ENCODE assay signal across 18 cellular contexts in genomic region chrX:1444896-1445480, GRCh38. TPM values are rescaled to one million over a fixed set of nuclear protein-coding genes. Genes with fewer than 3 reads are reported as not detected.
DNase-seq lines count a peak whose midpoint lies in the region; ATAC-seq and TF ChIP-seq lines count a peak whose summit lies in the region.
"Had no signal": no experiment of that assay in that cellular context is flagged by ENCODE, and none has a peak within 500 bp of the region (broad histone marks: within the 10 kb centered on the region; RNA-seq: fewer than 3 reads in every experiment).

No MANE protein-coding gene starts in this region.

- H3K9me3 Mint-ChIP-seq in activated T-cell treated with anti-CD3 and anti-CD28 coated beads, Interleukin-2, amount 50 U/mL, for 24 hours, result peaks cover 46% of the 10 kb centered on the region

- TF ChIP-seq POLR2A in vagina (IDR thresholded peaks at IDR 0.05), result no peak

- H3K4me3 Mint-ChIP-seq in activated T-cell treated with anti-CD3 and anti-CD28 coated beads, Interleukin-2, amount 50 U/mL, for 24 hours, result no peak overlapping the region

- no peaks in the 10 kb centered on the region for H3K27me3 ChIP-seq in heart right ventricle
- H3K27me3 ChIP-seq in vagina, result no peaks in the 10 kb centered on the region
- H3K27me3 ChIP-seq: ascending aorta, hepatocyte, left lung had no signal

- H3K36me3 ChIP-seq in heart right ventricle (peaks cover 0 to 29% (median 6%) of the 10 kb centered on the region in 9 donors), vagina (no peaks in the 10 kb centered on the region)

- TF ChIP-seq CTCF in heart right ventricle (IDR thresholded peaks at IDR 0.05) (no peak), vagina (IDR thresholded peaks at IDR 0.05) (no peak)

- H3K27ac ChIP-seq in heart right ventricle, result no peak overlapping the region
- no peak overlapping the region for H3K27ac ChIP-seq in vagina
- H3K27ac ChIP-seq: ascending aorta, hepatocyte, left lung, psoas muscle had no signal

- H3K4me1 ChIP-seq in heart right ventricle, result no peaks in the 10 kb centered on the region
- H3K4me1 ChIP-seq in vagina, result peaks cover 1% of the 10 kb centered on the region
- H3K4me1 ChIP-seq: ascending aorta, left lung, psoas muscle had no signal

- peaks cover 12% of the 10 kb centered on the region for H3K4me1 Mint-ChIP-seq in activated T-cell treated with anti-CD3 and anti-CD28 coated beads, Interleukin-2, amount 50 U/mL, for 24 hours (ENCODE audit: low read depth)

- DNase-seq in cardiac septum (ENCODE audit: low spot score) (peak; percentile 57), heart right ventricle (no peak), mesenteric fat pad (ENCODE audit: low spot score) (peak; percentile 22), vagina (ENCODE audit: extremely low spot score in 2 of 2) (peak; percentile 70 to 72), middle frontal gyrus (ENCODE audit: extremely low spot score, low spot score) (no peak)
- peak; percentile 18 for DNase-seq in activated T-cell treated with anti-CD3 and anti-CD28 coated beads, Interleukin-2, amount 50 U/mL, for 24 hours
- DNase-seq: dermis blood vessel endothelial cell; naive B cell; NCI-H1694; NCI-H446 treated with DMSO at 0.1 percent for 48 hours; psoas muscle; SK-N-SH; stimulated activated CD4-positive, alpha-beta T cell treated with anti-CD3 and anti-CD28 coated beads, Interleukin-15, amount 100 ng/mL, for 24 hours had no signal

- no peak for ATAC-seq in heart right ventricle
- ATAC-seq in HG02870 (IDR thresholded peaks at IDR 0.05; ENCODE audit: unreplicated experiment), result no peak
- ATAC-seq in GM21737 (IDR thresholded peaks at IDR 0.05; ENCODE audit: unreplicated experiment), result no peak
- ATAC-seq: left lung, psoas muscle had no signal

- H3K4me3 ChIP-seq in heart right ventricle (no peak overlapping the region), vagina (no peak overlapping the region)
- H3K4me3 ChIP-seq: ascending aorta, hepatocyte, left lung, psoas muscle had no signal

- peaks cover 89% of the 10 kb centered on the region for H3K36me3 Mint-ChIP-seq in activated T-cell treated with anti-CD3 and anti-CD28 coated beads, Interleukin-2, amount 50 U/mL, for 24 hours (ENCODE audit: low read depth)

- no peak overlapping the region for H3K27ac Mint-ChIP-seq in activated T-cell treated with anti-CD3 and anti-CD28 coated beads, Interleukin-2, amount 50 U/mL, for 24 hours

- no peaks in the 10 kb centered on the region for H3K27me3 Mint-ChIP-seq in activated T-cell treated with anti-CD3 and anti-CD28 coated beads, Interleukin-2, amount 50 U/mL, for 24 hours
- H3K27me3 Mint-ChIP-seq: naive B cell had no signal

- peaks cover 0 to 8% (median 0%) of the 10 kb centered on the region in 11 donors for H3K9me3 ChIP-seq in heart right ventricle
- H3K9me3 ChIP-seq in vagina, result no peaks in the 10 kb centered on the region
- H3K9me3 ChIP-seq: ascending aorta, psoas muscle, SK-N-SH had no signal

- WGBS in heart right ventricle, 2 donors, result 97% methylated on average over 15 of the region's 15 CpGs

- intact Hi-C loops in cardiac septum (cut with DNase I) (no loop called here), heart right ventricle (cut with DNase I) (loop anchor here in 2 of 10 donors (5.0 to 10.0 kb wide), 2 partner anchors 33 to 50 kb away; partner anchors contain the start of gene SLC25A6 (in 1 of the 2)), vagina (cut with DNase I) (no loop called here)

RNA-seq across cellular contexts. Expression of gene ASMTL, which starts 7.7 kb away (rescaled TPM):
- total RNA-seq in cardiac septum (26.8 TPM), heart right ventricle (10 to 100 TPM; 23.3 to 50.6 (median 38.3) TPM), mesenteric fat pad (20.8 TPM), vagina (31.7 TPM)
- 10 to 100 TPM; 16.6 to 40.7 TPM for polyA plus RNA-seq in heart right ventricle

RNA-seq across cellular contexts. Expression of gene SLC25A6, which starts 53.1 kb away (rescaled TPM):
- total RNA-seq in cardiac septum (147 TPM), heart right ventricle (100 to 1,000 TPM; 128 to 186 (median 141) TPM), mesenteric fat pad (331 TPM), vagina (442 TPM)
- 100 to 1,000 TPM in 1 of 2 donors, 10 to 100 TPM in 1; 74.8 to 272 TPM for polyA plus RNA-seq in heart right ventricle

Comparison
In these comparisons a context has a peak if more than half of its experiments do, and no peak if none do; other contexts are left out.
1. DNase-seq: peak in cardiac septum (single experiment), activated T-cell treated with anti-CD3 and anti-CD28 coated beads, Interleukin-2, amount 50 U/mL, for 24 hours (single experiment), mesenteric fat pad (single experiment) and vagina (2 of 2); none in heart right ventricle (0 of 2) and middle frontal gyrus (single experiment).